ENCODE assay signal across 8 cellular contexts in the genomic region with DNA sequence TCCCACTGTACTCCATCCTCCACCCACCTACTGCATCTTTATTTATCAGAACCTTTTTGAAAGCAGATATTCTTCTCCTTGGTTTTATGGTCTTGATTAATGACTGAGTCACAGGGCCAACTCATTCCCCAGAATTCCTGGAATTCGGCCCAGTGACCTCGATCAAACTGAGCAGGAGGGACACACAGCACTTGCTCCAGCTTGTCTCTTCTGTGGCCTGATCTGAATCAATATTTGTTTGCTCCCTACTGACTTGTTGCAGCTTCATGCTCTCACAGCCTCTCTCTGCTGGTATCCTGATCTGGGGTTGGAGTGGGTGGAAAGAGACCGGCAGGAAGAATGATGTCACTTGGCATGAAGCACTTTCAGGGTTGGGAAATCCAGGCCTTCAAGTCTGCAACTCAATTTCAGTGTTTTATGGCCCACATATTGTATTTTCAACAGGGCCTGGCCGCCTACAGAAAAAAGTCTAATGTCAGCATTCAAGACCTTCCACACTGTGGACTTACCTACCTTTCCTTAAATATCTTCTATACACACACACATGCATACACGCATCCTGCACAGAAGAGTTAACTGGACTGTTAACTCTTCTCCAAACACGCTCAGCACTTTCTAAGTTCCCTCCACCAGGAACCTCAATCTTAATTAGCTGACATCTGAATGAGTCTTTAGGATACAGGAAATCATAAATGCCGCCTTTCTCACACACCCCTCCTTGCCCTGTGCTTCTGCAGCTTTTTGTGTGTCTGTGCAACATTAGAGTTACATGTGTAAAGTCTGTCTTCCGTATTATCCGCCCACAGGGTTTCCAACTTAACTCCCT. TPM values are rescaled to one million over a fixed set of nuclear protein-coding genes. Genes with fewer than 3 reads are reported as not detected.
A peak's percentile ranks its signal among the peaks of the same experiment; 100 is the strongest.
DNase-seq lines count a peak whose midpoint lies in the region; ATAC-seq and TF ChIP-seq lines count a peak whose summit lies in the region.

No MANE protein-coding gene starts in this region.

- no peak for ATAC-seq in GM18867 (IDR thresholded peaks at IDR 0.05; ENCODE audit: unreplicated experiment)

- 43% methylated on average over 9 of the region's 9 CpGs for WGBS in hepatocyte (ENCODE audit: low lambda C conversion rate, missing lambda C conversion rate)

- H2AFZ ChIP-seq in hepatocyte: no peak overlapping the region

- H3K27ac ChIP-seq in hepatocyte: peak overlapping the region; percentile 100

- H3K27me3 ChIP-seq in adipocyte (replicated peaks; ENCODE audit: control insufficient read depth, insufficient read depth, low read length): no peaks in the 10 kb centered on the region
- no peaks in the 10 kb centered on the region for H3K27me3 ChIP-seq in hepatocyte

- peaks cover 87% of the 10 kb centered on the region for H3K79me2 ChIP-seq in hepatocyte

- H3K9me3 ChIP-seq in adipocyte (ENCODE audit: control insufficient read depth, low read length) (no peaks in the 10 kb centered on the region), hepatocyte (ENCODE audit: low read depth) (no peaks in the 10 kb centered on the region)

- no peaks in the 10 kb centered on the region for H3K9me2 ChIP-seq in hepatocyte (replicated peaks; ENCODE audit: insufficient read depth)

- H3K36me3 ChIP-seq in adipocyte (ENCODE audit: control insufficient read depth, insufficient read depth, low read length, severe bottlenecking) (peaks cover 49% of the 10 kb centered on the region), hepatocyte (replicated peaks; ENCODE audit: insufficient read depth, low read depth) (no peaks in the 10 kb centered on the region)

- in situ Hi-C loops in GM13977 (cut with MboI; ENCODE audit: low pct_unique_long_range_greater_than_20kb, low sequenced_read_pairs, unreplicated experiment): no loop called here

- peak overlapping the region; percentile 99 for H3K9ac ChIP-seq in adipocyte (ENCODE audit: low read length)

- DNase-seq in DMS153 treated with DMSO at 0.1 percent for 48 hours (lab: John Stamatoyannopoulos, UW; ENCODE audit: unreplicated experiment) (peak; percentile 21), M059J (ENCODE audit: low read depth) (peak; percentile 99), adipocyte (ENCODE audit: low read depth) (peak; percentile 95), hepatocyte (ENCODE audit: low spot score) (peak; percentile 90), GM13977 (ENCODE audit: low spot score) (no peak), NCI-H128 (lab: John Stamatoyannopoulos, UW; ENCODE audit: unreplicated experiment) (no peak)
- DNase-seq in stimulated activated CD8-positive, alpha-beta memory T cell treated with anti-CD3 and anti-CD28 coated beads, Interleukin-4, amount 100 ng/mL, for 48 hours: peak; percentile 37

- peaks cover 68% of the 10 kb centered on the region for H3K4me1 ChIP-seq in adipocyte (ENCODE audit: control insufficient read depth, insufficient read depth, low read length)
- H3K4me1 ChIP-seq in hepatocyte (ENCODE audit: insufficient read depth): peaks cover 73% of the 10 kb centered on the region

- H3K4me3 ChIP-seq in adipocyte (ENCODE audit: low read length) (peak overlapping the region; percentile 98), hepatocyte (no peak overlapping the region)

- TF ChIP-seq CTCF in hepatocyte (IDR thresholded peaks at IDR 0.05; ENCODE audit: poor library complexity): no peak
- no peak for TF ChIP-seq CTCF in GM13977 (IDR thresholded peaks at IDR 0.05; ENCODE audit: extremely low read depth, insufficient read depth, missing control alignments)

- H4K20me1 ChIP-seq in hepatocyte (ENCODE audit: insufficient read depth, poor library complexity, severe bottlenecking): peaks cover 45% of the 10 kb centered on the region

- peak overlapping the region; percentile 93 for H3K4me2 ChIP-seq in hepatocyte

RNA-seq across cellular contexts. Expression of gene ANXA2, which starts 4.6 kb away (rescaled TPM):
- total RNA-seq in M059J (2014; rRNA removed; shearing (Covaris generic)): 2,649 and 2,950 TPM in 2 replicates
- total RNA-seq in hepatocyte: 1,102 and 1,220 TPM in 2 replicates
- polyA plus RNA-seq in hepatocyte: 1,699 and 1,702 TPM in 2 replicates

Comparison
In these comparisons a context has a peak if more than half of its experiments do, and no peak if none do; other contexts are left out.
1. DNase-seq: peak in DMS153 treated with DMSO at 0.1 percent for 48 hours (single experiment), M059J (single experiment), adipocyte (single experiment), hepatocyte (single experiment) and stimulated activated CD8-positive, alpha-beta memory T cell treated with anti-CD3 and anti-CD28 coated beads, Interleukin-4, amount 100 ng/mL, for 48 hours (single experiment); none in GM13977 (single experiment) and NCI-H128 (single experiment).